Comparison of ENCODE assay signal across 8 cellular contexts in genomic region chr9:131289301-131290038, GRCh38. TPM values are rescaled to one million over a fixed set of nuclear protein-coding genes. Genes with fewer than 3 reads are reported as not detected.
DNase-seq lines count a peak whose midpoint lies in the region; FAIRE-seq and TF ChIP-seq lines count a peak whose summit lies in the region.

TSS of gene PLPP7 (plus strand) at chr9:131289723. CDS start at chr9:131289998, 275 bp downstream.

- H3K27ac ChIP-seq in mucosa of rectum (ENCODE audit: low read depth in 2 of 2, low read length in 2 of 2) = peak within 1 kb of the TSS in 1 of 2 donors; percentile 32

- H3K36me3 ChIP-seq in NT2/D1 (ENCODE audit: insufficient read depth, insufficient read length, low read length) (no peaks in the 10 kb centered on the region), mucosa of rectum (ENCODE audit: control insufficient read depth in 2 of 2, insufficient read depth in 2 of 2, low read length in 2 of 2) (no peaks in the 10 kb centered on the region)

- DNase-seq in GM04503 (ENCODE audit: low read depth) = peak; percentile 41
- DNase-seq in NT2/D1 (ENCODE audit: low read depth, low spot score) = peak; percentile 46
- no peak for DNase-seq in epithelial cell of proximal tubule (ENCODE audit: low read depth)
- no peak for DNase-seq in OCI-M2 (lab: John Stamatoyannopoulos, UW; ENCODE audit: unreplicated experiment)
- no peak for DNase-seq in NCI-H128 (lab: John Stamatoyannopoulos, UW; ENCODE audit: unreplicated experiment)
- DNase-seq in NCI-H748 (lab: John Stamatoyannopoulos, UW; ENCODE audit: unreplicated experiment) = no peak
- no peak for DNase-seq in H54 (ENCODE audit: insufficient read length, low spot score)

- H3K4me1 ChIP-seq in NT2/D1 (ENCODE audit: insufficient read depth, insufficient read length) (peaks cover 24% of the 10 kb centered on the region), mucosa of rectum (ENCODE audit: control insufficient read depth in 2 of 2, insufficient read depth in 2 of 2, low read length in 2 of 2) (peaks cover 0 to 3% of the 10 kb centered on the region in 2 donors)

- no peak for FAIRE-seq in H54 (lab: Jason Lieb, UNC)

- no peak for TF ChIP-seq CTCF in epithelial cell of proximal tubule (conservative IDR thresholded peaks at IDR 0.05; ENCODE audit: low read depth, low read length)

- no peak for TF ChIP-seq POLR2A in H54 (IDR thresholded peaks at IDR 0.05; ENCODE audit: low read depth, low read length)

- H3K9ac ChIP-seq in NT2/D1 (ENCODE audit: insufficient read length, low read depth) = peak within 1 kb of the TSS; percentile 74
- H3K9ac ChIP-seq in mucosa of rectum (ENCODE audit: low read depth in 1 of 2, low read length in 2 of 2) = peak within 1 kb of the TSS; percentile 34 to 56

- no peaks in the 10 kb centered on the region for H3K9me3 ChIP-seq in NT2/D1 (ENCODE audit: insufficient read depth, low read length)
- H3K9me3 ChIP-seq in mucosa of rectum (ENCODE audit: control insufficient read depth in 2 of 2, low read length in 2 of 2) = no peaks in the 10 kb centered on the region

- H3K4me3 ChIP-seq in NT2/D1 (ENCODE audit: insufficient read length, low read depth) (peak within 1 kb of the TSS; percentile 22), epithelial cell of proximal tubule (ENCODE audit: low read depth, low read length) (peak within 1 kb of the TSS; percentile 58), mucosa of rectum (ENCODE audit: low read length in 2 of 2) (peak within 1 kb of the TSS; percentile 56 to 57)

- H3K27me3 ChIP-seq in NT2/D1 (ENCODE audit: insufficient read depth, insufficient read length) = no peaks in the 10 kb centered on the region
- H3K27me3 ChIP-seq in mucosa of rectum (ENCODE audit: control insufficient read depth in 2 of 2, insufficient read depth in 2 of 2, low read length in 2 of 2) = no peaks in the 10 kb centered on the region

RNA-seq across cellular contexts. Expression of gene PLPP7, which starts in this region (rescaled TPM):
- 0.65 and 2.2 TPM in 2 replicates for total RNA-seq in epithelial cell of proximal tubule

Comparison
In these comparisons a context has a peak if more than half of its experiments do, and no peak if none do; other contexts are left out.
1. DNase-seq: peak in GM04503 (single experiment) and NT2/D1 (single experiment); none in epithelial cell of proximal tubule (single experiment), OCI-M2 (single experiment), NCI-H128 (single experiment), NCI-H748 (single experiment) and H54 (single experiment).
2. Peak in every context shown above with its lines, with median percentiles within 50 percentile points of each other: H3K4me3 ChIP-seq.